Comparison of ENCODE assay signal across 28 cellular contexts in genomic region chr4:159649237-159649636, GRCh38.
"Had no signal": no experiment of that assay in that cellular context is flagged by ENCODE, and none has a peak within 500 bp of the region (broad histone marks: within the 10 kb centered on the region; RNA-seq: fewer than 3 reads in every experiment).

No MANE protein-coding gene starts in this region.

- DNase-seq: naive thymus-derived CD4-positive, alpha-beta T cell; natural killer cell; occipital lobe; pancreas; psoas muscle; right cardiac atrium; spleen; stimulated activated CD4-positive, alpha-beta T cell treated with anti-CD3 and anti-CD28 coated beads, Interleukin-12 subunit alpha, Interleukin-12 subunit beta, amount 100 ng/mL, for 4 hours; stimulated activated CD4-positive, alpha-beta T cell treated with anti-CD3 and anti-CD28 coated beads, Interleukin-1b, Interleukin-23, amount 100 ng/mL, for 48 hours; stimulated activated CD4-positive, alpha-beta T cell treated with anti-CD3 and anti-CD28 coated beads, Interleukin-4, amount 100 ng/mL, for 1 hour; stimulated activated CD4-positive, alpha-beta T cell treated with anti-CD3 and anti-CD28 coated beads, Interleukin-4, amount 100 ng/mL, for 4 hours; stimulated activated CD8-positive, alpha-beta memory T cell treated with anti-CD3 and anti-CD28 coated beads, Interleukin-4, amount 100 ng/mL, for 48 hours; stimulated activated naive CD4-positive, alpha-beta T cell; stimulated activated naive CD8-positive, alpha-beta T cell treated with anti-CD3 and anti-CD28 coated beads, Interleukin-15, amount 100 ng/mL, for 72 hours; stimulated activated naive CD8-positive, alpha-beta T cell treated with anti-CD3 and anti-CD28 coated beads, Interleukin-15, Interleukin-2, amounts not matched to agents 100 U/mL and 50 U/mL, for 24 hours; substantia nigra; testis; tibial artery; transverse colon; upper lobe of left lung had no signal

- ATAC-seq: naive thymus-derived CD4-positive, alpha-beta T cell; natural killer cell; pancreas; psoas muscle; right cardiac atrium; sciatic nerve; stimulated activated memory B cell treated with anti-CD40 and anti-IgM and Interleukin-4, amounts not matched to agents 10 μg/mL and 1 μg/mL and 100 μg/mL, for 72 hours; stimulated activated naive CD8-positive, alpha-beta T cell treated with anti-CD3 and anti-CD28 coated beads, Interleukin-15, amount 100 ng/mL, for 72 hours; stimulated activated naive CD8-positive, alpha-beta T cell treated with anti-CD3 and anti-CD28 coated beads, Interleukin-15, Interleukin-2, amounts not matched to agents 100 U/mL and 50 U/mL, for 24 hours had no signal

- H3K4me3 ChIP-seq: neural progenitor cell, pancreas, psoas muscle, skin epidermis, smooth muscle cell, spleen, suprapubic skin, testis, tibial artery, transverse colon, upper lobe of left lung, vagina had no signal

- H3K36me3 ChIP-seq: neural progenitor cell, pancreas, spleen, suprapubic skin, tibial artery, transverse colon, upper lobe of left lung, vagina had no signal

- H2AFZ ChIP-seq: neural progenitor cell had no signal

- FAIRE-seq: pancreas, urothelium cell line had no signal

- H3K4me1 ChIP-seq: neural progenitor cell, pancreas, psoas muscle, spleen, suprapubic skin, testis, tibial artery, transverse colon, upper lobe of left lung, vagina had no signal

- H3K4me2 ChIP-seq: neural progenitor cell, smooth muscle cell had no signal

- H3K27me3 ChIP-seq: neural progenitor cell, pancreas, spleen, suprapubic skin, testis, tibial artery, transverse colon, upper lobe of left lung, vagina had no signal

- H3K27ac ChIP-seq: neural progenitor cell, pancreas, psoas muscle, skin epidermis, spleen, suprapubic skin, testis, tibial artery, transverse colon, upper lobe of left lung, vagina had no signal

- H3K9me3 ChIP-seq: pancreas, suprapubic skin, testis, tibial artery, transverse colon, upper lobe of left lung, vagina had no signal

- H3K9ac ChIP-seq: neural progenitor cell had no signal
